28 cellular contexts compared by ENCODE assay signal in genomic region chr10:17049195-17049594, GRCh38.
"Had no signal": no experiment of that assay in that cellular context is flagged by ENCODE, and none has a peak within 500 bp of the region (broad histone marks: within the 10 kb centered on the region; RNA-seq: fewer than 3 reads in every experiment).

No MANE protein-coding gene starts in this region.

- H3K27me3 ChIP-seq: dorsolateral prefrontal cortex had no signal

- H3K27me3 Mint-ChIP-seq: activated CD4-positive, alpha-beta T cell treated with anti-CD3 and anti-CD28 coated beads, Interleukin-2, amount 10 ng/mL, durations not matched to agents 7 days and 5 days; activated naive CD4-positive, alpha-beta T cell treated with anti-CD3 and anti-CD28 coated beads, Interleukin-2, amount 50 U/mL, for 24 hours; brain; effector memory CD8-positive, alpha-beta T cell; naive B cell; stimulated activated naive CD8-positive, alpha-beta T cell treated with anti-CD3 and anti-CD28 coated beads, Interleukin-15, amount 100 ng/mL, for 72 hours; T-helper 17 cell; type B pancreatic cell had no signal

- H3K27ac ChIP-seq: dorsolateral prefrontal cortex, epithelial cell of prostate, VCaP had no signal

- H3K4me3 Mint-ChIP-seq: activated CD4-positive, alpha-beta T cell treated with anti-CD3 and anti-CD28 coated beads, Interleukin-2, amount 10 ng/mL, durations not matched to agents 7 days and 5 days; activated CD8-positive, alpha-beta T cell treated with anti-CD3 and anti-CD28 coated beads, Interleukin-2, amount 10 ng/mL, durations not matched to agents 7 days and 5 days; activated naive CD4-positive, alpha-beta T cell treated with anti-CD3 and anti-CD28 coated beads, Interleukin-2, amount 50 U/mL, for 24 hours; activated T-helper 1 cell treated with anti-CD3 and anti-CD28 coated beads, Interleukin-12 subunit alpha, Interleukin-12 subunit beta, Interleukin-2, Interleukin-4 antibody, amounts not matched to agents 30 ng/mL and 10 ng/mL and 1 ng/mL, durations not matched to agents 14 hours and 24 hours and 36 hours; brain; effector memory CD8-positive, alpha-beta T cell; naive B cell; stimulated activated effector memory CD8-positive, alpha-beta T cell treated with anti-CD3 and anti-CD28 coated beads, Interleukin-12 subunit alpha, Interleukin-12 subunit beta, amount 100 ng/mL, for 72 hours; stimulated activated naive CD8-positive, alpha-beta T cell treated with anti-CD3 and anti-CD28 coated beads, Interleukin-15, amount 100 ng/mL, for 72 hours; T-helper 17 cell; type B pancreatic cell had no signal

- FAIRE-seq: colon, frontal cortex, small intestine had no signal

- H3K4me3 ChIP-seq: dorsolateral prefrontal cortex had no signal

- H3K4me1 Mint-ChIP-seq: activated CD4-positive, alpha-beta T cell treated with anti-CD3 and anti-CD28 coated beads, Interleukin-2, amount 10 ng/mL, durations not matched to agents 7 days and 5 days; activated naive CD4-positive, alpha-beta T cell treated with anti-CD3 and anti-CD28 coated beads, Interleukin-2, amount 50 U/mL, for 24 hours; naive B cell; stimulated activated effector memory CD8-positive, alpha-beta T cell treated with anti-CD3 and anti-CD28 coated beads, Interleukin-12 subunit alpha, Interleukin-12 subunit beta, amount 100 ng/mL, for 72 hours; stimulated activated naive CD8-positive, alpha-beta T cell treated with anti-CD3 and anti-CD28 coated beads, Interleukin-15, amount 100 ng/mL, for 72 hours; T-helper 17 cell had no signal

- DNase-seq: activated CD4-positive, alpha-beta T cell treated with anti-CD3 and anti-CD28 coated beads, Interleukin-2, amount 10 ng/mL, durations not matched to agents 7 days and 5 days; activated CD4-positive, CD25-positive, alpha-beta regulatory T cell treated with anti-CD3 and anti-CD28 coated beads, Interleukin-2, amount 50 U/mL, for 72 hours; activated CD8-positive, alpha-beta T cell treated with anti-CD3 and anti-CD28 coated beads, Interleukin-2, amount 10 ng/mL, durations not matched to agents 7 days and 5 days; activated gamma-delta T cell; anterior cingulate cortex; central memory CD4-positive, alpha-beta T cell; dorsolateral prefrontal cortex; effector memory CD8-positive, alpha-beta T cell; hippocampal formation; mesenchymal stem cell; naive B cell; nucleus accumbens; posterior cingulate gyrus; small intestine; stimulated activated CD4-positive, alpha-beta T cell treated with anti-CD3 and anti-CD28 coated beads, Interleukin-2, amount 100 ng/mL, for 24 hours; stimulated activated naive CD8-positive, alpha-beta T cell treated with anti-CD3 and anti-CD28 coated beads, Interleukin-15, amount 100 ng/mL, for 72 hours; SW 1271; T-helper 17 cell had no signal

- H3K27ac Mint-ChIP-seq: activated CD4-positive, alpha-beta T cell treated with anti-CD3 and anti-CD28 coated beads, Interleukin-2, amount 10 ng/mL, durations not matched to agents 7 days and 5 days; activated CD8-positive, alpha-beta T cell treated with anti-CD3 and anti-CD28 coated beads, Interleukin-2, amount 10 ng/mL, durations not matched to agents 7 days and 5 days; activated naive CD4-positive, alpha-beta T cell treated with anti-CD3 and anti-CD28 coated beads, Interleukin-2, amount 50 U/mL, for 24 hours; activated T-helper 1 cell treated with anti-CD3 and anti-CD28 coated beads, Interleukin-12 subunit alpha, Interleukin-12 subunit beta, Interleukin-2, Interleukin-4 antibody, amounts not matched to agents 30 ng/mL and 10 ng/mL and 1 ng/mL, durations not matched to agents 14 hours and 24 hours and 36 hours; brain; naive B cell; stimulated activated effector memory CD8-positive, alpha-beta T cell treated with anti-CD3 and anti-CD28 coated beads, Interleukin-12 subunit alpha, Interleukin-12 subunit beta, amount 100 ng/mL, for 72 hours; stimulated activated naive CD8-positive, alpha-beta T cell treated with anti-CD3 and anti-CD28 coated beads, Interleukin-15, amount 100 ng/mL, for 72 hours; T-helper 17 cell; type B pancreatic cell had no signal

- ATAC-seq: activated CD8-positive, alpha-beta T cell treated with anti-CD3 and anti-CD28 coated beads, Interleukin-2, amount 10 ng/mL, durations not matched to agents 7 days and 5 days; effector memory CD8-positive, alpha-beta T cell; sciatic nerve; stimulated activated effector memory CD8-positive, alpha-beta T cell treated with anti-CD3 and anti-CD28 coated beads, Interleukin-12 subunit alpha, Interleukin-12 subunit beta, amount 100 ng/mL, for 72 hours; stimulated activated naive CD8-positive, alpha-beta T cell treated with anti-CD3 and anti-CD28 coated beads, Interleukin-15, amount 100 ng/mL, for 72 hours; T-helper 17 cell had no signal

- H3K9me3 Mint-ChIP-seq: activated naive CD4-positive, alpha-beta T cell treated with anti-CD3 and anti-CD28 coated beads, Interleukin-2, amount 50 U/mL, for 24 hours had no signal
